1 cellular context compared by ENCODE assay signal in genomic region chr12:108565976-108566375, GRCh38.
TF ChIP-seq lines count a peak whose summit lies in the region.

No MANE protein-coding gene starts in this region.

TF ChIP-seq in HCT116, 20 proteins besides CTCF, POLR2A, EP300 and RAD21 (continued from another document):
- TF ChIP-seq, protein P1, sequence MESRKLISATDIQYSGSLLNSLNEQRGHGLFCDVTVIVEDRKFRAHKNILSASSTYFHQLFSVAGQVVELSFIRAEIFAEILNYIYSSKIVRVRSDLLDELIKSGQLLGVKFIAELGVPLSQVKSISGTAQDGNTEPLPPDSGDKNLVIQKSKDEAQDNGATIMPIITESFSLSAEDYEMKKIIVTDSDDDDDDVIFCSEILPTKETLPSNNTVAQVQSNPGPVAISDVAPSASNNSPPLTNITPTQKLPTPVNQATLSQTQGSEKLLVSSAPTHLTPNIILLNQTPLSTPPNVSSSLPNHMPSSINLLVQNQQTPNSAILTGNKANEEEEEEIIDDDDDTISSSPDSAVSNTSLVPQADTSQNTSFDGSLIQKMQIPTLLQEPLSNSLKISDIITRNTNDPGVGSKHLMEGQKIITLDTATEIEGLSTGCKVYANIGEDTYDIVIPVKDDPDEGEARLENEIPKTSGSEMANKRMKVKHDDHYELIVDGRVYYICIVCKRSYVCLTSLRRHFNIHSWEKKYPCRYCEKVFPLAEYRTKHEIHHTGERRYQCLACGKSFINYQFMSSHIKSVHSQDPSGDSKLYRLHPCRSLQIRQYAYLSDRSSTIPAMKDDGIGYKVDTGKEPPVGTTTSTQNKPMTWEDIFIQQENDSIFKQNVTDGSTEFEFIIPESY (IDR thresholded peaks at IDR 0.05; ENCODE audit: extremely low read depth, insufficient replicate concordance, low read length) = no peak
- TF ChIP-seq ATF3 (IDR thresholded peaks at IDR 0.05) = no peak
- TF ChIP-seq POLR2AphosphoS5 (IDR thresholded peaks at IDR 0.05; ENCODE audit: low read depth, low read length) = peak; percentile 74
- no peak for TF ChIP-seq ZNF274 (IDR thresholded peaks at IDR 0.05; ENCODE audit: low read depth, low read length)
